ENCODE assay signal across 10 cellular contexts in genomic region chr10:60910543-60910942, GRCh38. TPM values are rescaled to one million over a fixed set of nuclear protein-coding genes. Genes with fewer than 3 reads are reported as not detected.
DNase-seq lines count a peak whose midpoint lies in the region; ATAC-seq and TF ChIP-seq lines count a peak whose summit lies in the region.
"Had no signal": no experiment of that assay in that cellular context is flagged by ENCODE, and none has a peak within 500 bp of the region (broad histone marks: within the 10 kb centered on the region; RNA-seq: fewer than 3 reads in every experiment).

No MANE protein-coding gene starts in this region.

- H3K4me3 Mint-ChIP-seq in naive B cell: peak overlapping the region in 7 of 8 donors; percentile 35 to 86 (median 46)
- no peak overlapping the region for H3K4me3 Mint-ChIP-seq in stimulated activated naive CD8-positive, alpha-beta T cell treated with anti-CD3 and anti-CD28 coated beads, Interleukin-15, amount 100 ng/mL, for 72 hours

- intact Hi-C loops in adrenal gland (cut with DNase I): no loop called here

- DNase-seq in CD1c-positive myeloid dendritic cell (ENCODE audit: extremely low spot score) (peak; percentile 25), adrenal gland (peak in 6 of 7 donors; percentile 28 to 64 (median 40)), naive B cell (peak; percentile 15), DMS153 (lab: John Stamatoyannopoulos, UW) (no peak), DMS53 (lab: John Stamatoyannopoulos, UW) (no peak)
- no peak for DNase-seq in stimulated activated naive CD8-positive, alpha-beta T cell treated with anti-CD3 and anti-CD28 coated beads, Interleukin-15, amount 100 ng/mL, for 72 hours
- DNase-seq: AML-193 had no signal

- H3K36me3 Mint-ChIP-seq in naive B cell: peaks cover 5 to 17% of the 10 kb centered on the region in 2 donors

- TF ChIP-seq POLR2A in adrenal gland (IDR thresholded peaks at IDR 0.05): no peak

- no peaks in the 10 kb centered on the region for H3K36me3 ChIP-seq in adrenal gland (replicated peaks in 1 of 2)

- peak overlapping the region in 4 of 6 donors; percentile 11 to 86 (median 77) for H3K27ac Mint-ChIP-seq in naive B cell
- H3K27ac Mint-ChIP-seq in stimulated activated naive CD8-positive, alpha-beta T cell treated with anti-CD3 and anti-CD28 coated beads, Interleukin-15, amount 100 ng/mL, for 72 hours: no peak overlapping the region

- 25 to 34% (median 30%) methylated on average over 5 of the region's 5 CpGs for WGBS in adrenal gland, 4 donors

- peaks cover 12 to 42% of the 10 kb centered on the region in 2 donors for H3K4me1 ChIP-seq in adrenal gland (replicated peaks in 1 of 2)

- TF ChIP-seq CTCF in adrenal gland (IDR thresholded peaks at IDR 0.05): no peak

- H3K4me1 Mint-ChIP-seq in naive B cell: peaks cover 19 to 27% (median 21%) of the 10 kb centered on the region in 3 donors
- peaks cover 10% of the 10 kb centered on the region for H3K4me1 Mint-ChIP-seq in stimulated activated naive CD8-positive, alpha-beta T cell treated with anti-CD3 and anti-CD28 coated beads, Interleukin-15, amount 100 ng/mL, for 72 hours

- H3K27ac ChIP-seq in adrenal gland: peak overlapping the region in 4 of 5 donors; percentile 15 to 49 (median 42)

- H3K27me3 Mint-ChIP-seq in naive B cell: peaks cover 0 to 6% (median under 1%) of the 10 kb centered on the region in 3 donors
- H3K27me3 Mint-ChIP-seq in stimulated activated naive CD8-positive, alpha-beta T cell treated with anti-CD3 and anti-CD28 coated beads, Interleukin-15, amount 100 ng/mL, for 72 hours: peaks cover 13% of the 10 kb centered on the region

- peak; percentile 54 for ATAC-seq in HG03060 (IDR thresholded peaks at IDR 0.05; ENCODE audit: low read depth, unreplicated experiment)
- ATAC-seq in naive B cell (ENCODE audit: low read depth in 2 of 2): peak; percentile 51 to 55
- ATAC-seq in stimulated activated naive CD8-positive, alpha-beta T cell treated with anti-CD3 and anti-CD28 coated beads, Interleukin-15, amount 100 ng/mL, for 72 hours: no peak
- no peak for ATAC-seq in HG02588 (IDR thresholded peaks at IDR 0.05; ENCODE audit: unreplicated experiment)
- ATAC-seq: Panc1 had no signal

- no peaks in the 10 kb centered on the region for H3K27me3 ChIP-seq in adrenal gland

- no peaks in the 10 kb centered on the region for H3K9me3 ChIP-seq in adrenal gland (replicated peaks in 1 of 3)

- H3K9me3 Mint-ChIP-seq in naive B cell: peaks cover 2 to 22% (median 8%) of the 10 kb centered on the region in 7 donors
- peaks cover 4 to 19% of the 10 kb centered on the region in 2 donors for H3K9me3 Mint-ChIP-seq in stimulated activated naive CD8-positive, alpha-beta T cell treated with anti-CD3 and anti-CD28 coated beads, Interleukin-15, amount 100 ng/mL, for 72 hours

- no peak overlapping the region for H3K4me3 ChIP-seq in adrenal gland

RNA-seq across cellular contexts. Expression of gene RHOBTB1, which starts 33.4 kb away (rescaled TPM):
- 10 to 100 TPM; 16.0 to 46.6 (median 30.3) TPM for total RNA-seq in adrenal gland
- polyA plus RNA-seq in adrenal gland (10 to 100 TPM in 2 of 3 donors, 1 to 10 TPM in 1; 7.9 to 17.8 (median 16.2) TPM), naive B cell (ENCODE audit: low read depth in 6 of 6) (1 to 10 TPM in 2 of 6 donors, under 1 TPM in 3, not detected in 1; 0.21 to 2.2 (median 0.69) TPM)

Comparison
In these comparisons a context has a peak if more than half of its experiments do, and no peak if none do; other contexts are left out.
1. DNase-seq: peak in CD1c-positive myeloid dendritic cell (single experiment), adrenal gland (6 of 7) and naive B cell (single experiment); none in DMS153 (single experiment), stimulated activated naive CD8-positive, alpha-beta T cell treated with anti-CD3 and anti-CD28 coated beads, Interleukin-15, amount 100 ng/mL, for 72 hours (0 of 2) and DMS53 (single experiment).
2. ATAC-seq: peak in HG03060 (single experiment) and naive B cell (2 of 2); none in stimulated activated naive CD8-positive, alpha-beta T cell treated with anti-CD3 and anti-CD28 coated beads, Interleukin-15, amount 100 ng/mL, for 72 hours (single experiment) and HG02588 (single experiment).
3. H3K27ac Mint-ChIP-seq: peak in naive B cell (4 of 6); none in stimulated activated naive CD8-positive, alpha-beta T cell treated with anti-CD3 and anti-CD28 coated beads, Interleukin-15, amount 100 ng/mL, for 72 hours (0 of 2).
4. H3K4me3 Mint-ChIP-seq: peak in naive B cell (7 of 8); none in stimulated activated naive CD8-positive, alpha-beta T cell treated with anti-CD3 and anti-CD28 coated beads, Interleukin-15, amount 100 ng/mL, for 72 hours (0 of 2).